18 cellular contexts compared by ENCODE assay signal in genomic region chr6:34760108-34760507, GRCh38. TPM values are rescaled to one million over a fixed set of nuclear protein-coding genes. Genes with fewer than 3 reads are reported as not detected.
DNase-seq lines count a peak whose midpoint lies in the region; ATAC-seq and TF ChIP-seq lines count a peak whose summit lies in the region.
"Had no signal": no experiment of that assay in that cellular context is flagged by ENCODE, and none has a peak within 500 bp of the region (broad histone marks: within the 10 kb centered on the region; RNA-seq: fewer than 3 reads in every experiment).

No MANE protein-coding gene starts in this region.

- peaks cover 0 to 54% (median 12%) of the 10 kb centered on the region in 9 donors for H3K36me3 ChIP-seq in heart right ventricle

- no peak for TF ChIP-seq CTCF in heart right ventricle (IDR thresholded peaks at IDR 0.05)

- ATAC-seq in Right ventricle myocardium superior (ENCODE audit: poor library complexity) (peak; percentile 37), Right ventricle myocardium inferior (no peak), heart right ventricle (peak in 6 of 8 donors; percentile 18 to 64 (median 41)), right cardiac atrium (no peak), GM21526 (IDR thresholded peaks at IDR 0.05; ENCODE audit: low FRiP score, unreplicated experiment) (no peak)
- ATAC-seq: A549, HepG2 had no signal

- H3K4me3 ChIP-seq in heart right ventricle (no peak overlapping the region), right cardiac atrium (ENCODE audit: low read length) (no peak overlapping the region)
- H3K4me3 ChIP-seq: A549 had no signal

- WGBS in heart right ventricle, 2 donors = 57 to 74% methylated on average over 8 of the region's 8 CpGs
- 73% methylated on average over 8 of the region's 8 CpGs for WGBS in right cardiac atrium

- H3K27me3 ChIP-seq in heart right ventricle = no peaks in the 10 kb centered on the region
- H3K27me3 ChIP-seq in right cardiac atrium (ENCODE audit: control insufficient read depth, insufficient read depth) = no peaks in the 10 kb centered on the region

- DNase-seq in Right ventricle myocardium superior (no peak), Right ventricle myocardium inferior (ENCODE audit: missing footprints) (no peak), heart right ventricle (peak in 1 of 2 donors; percentile 33), right cardiac atrium (no peak), NCI-H1048 (lab: John Stamatoyannopoulos, UW) (no peak), occipital lobe (lab: John Stamatoyannopoulos, UW) (no peak)
- DNase-seq: AML-193; CD4-positive, alpha-beta memory T cell; DMS153; DMS79; GDM1; GOT3; H9 had no signal

- peak overlapping the region; percentile 64 to 85 (median 76) for H3K27ac ChIP-seq in heart right ventricle
- peak overlapping the region; percentile 43 for H3K27ac ChIP-seq in right cardiac atrium (ENCODE audit: low read length)
- H3K27ac ChIP-seq: 22Rv1, A549, C4-2B had no signal

- H3K9me3 ChIP-seq in heart right ventricle (no peaks in the 10 kb centered on the region), right cardiac atrium (ENCODE audit: control insufficient read depth, low read length) (no peaks in the 10 kb centered on the region)
- H3K9me3 ChIP-seq: A549 had no signal

- H3K4me1 ChIP-seq in heart right ventricle (peaks cover 4 to 61% (median 32%) of the 10 kb centered on the region in 9 donors), right cardiac atrium (ENCODE audit: control insufficient read depth, insufficient read depth, low read length) (peaks cover 1% of the 10 kb centered on the region)

- intact Hi-C loops in Right ventricle myocardium superior (cut with DNase I) = no loop called here
- intact Hi-C loops in Right ventricle myocardium inferior (cut with DNase I) = no loop called here
- intact Hi-C loops in heart right ventricle (cut with DNase I) = loop anchor here in 1 of 10 donors (2.0 to 10.0 kb wide), 2 partner anchors 31 to 105 kb away; no protein-coding TSS in a partner anchor
- intact Hi-C loops in right cardiac atrium (cut with DNase I) = no loop called here

RNA-seq across cellular contexts. Expression of gene SNRPC, which starts 2.8 kb away (rescaled TPM):
- total RNA-seq in Right ventricle myocardium superior (164 TPM), Right ventricle myocardium inferior (174 TPM), heart right ventricle (100 to 1,000 TPM; 125 to 204 (median 144) TPM), right cardiac atrium (100 to 1,000 TPM in 3 of 4 donors, 10 to 100 TPM in 1; 88.3 to 155 (median 120) TPM), occipital lobe (20.6 TPM)
- polyA plus RNA-seq in heart right ventricle (100 to 1,000 TPM; 168 to 224 TPM), right cardiac atrium (236 TPM)

RNA-seq across cellular contexts. Expression of gene BLTP3A, which starts 31.8 kb away (rescaled TPM):
- total RNA-seq in Right ventricle myocardium superior (17.2 TPM), Right ventricle myocardium inferior (17.1 TPM), heart right ventricle (10 to 100 TPM; 18.0 to 25.0 (median 21.2) TPM), right cardiac atrium (10 to 100 TPM; 13.0 to 18.8 (median 17.5) TPM), occipital lobe (6.1 TPM)
- polyA plus RNA-seq in heart right ventricle (1 to 10 TPM; 4.1 to 4.5 TPM), right cardiac atrium (4.4 TPM)

Comparison
In these comparisons a context has a peak if more than half of its experiments do, and no peak if none do; other contexts are left out.
1. ATAC-seq: peak in Right ventricle myocardium superior (single experiment) and heart right ventricle (6 of 8); none in Right ventricle myocardium inferior (single experiment), right cardiac atrium (0 of 2) and GM21526 (single experiment).